In genomic region chr15:78370013-78370412, GRCh38 we compare ENCODE assay signal across 33 cellular contexts. TPM values are rescaled to one million over a fixed set of nuclear protein-coding genes. Genes with fewer than 3 reads are reported as not detected.
"Had no signal": no experiment of that assay in that cellular context is flagged by ENCODE, and none has a peak within 500 bp of the region (broad histone marks: within the 10 kb centered on the region; RNA-seq: fewer than 3 reads in every experiment).

No MANE protein-coding gene starts in this region.

- H3K4me1 Mint-ChIP-seq: activated B cell treated with CpG ODN at 0.5 μM for 24 hours; central memory CD8-positive, alpha-beta T cell had no signal

- H3K4me1 ChIP-seq: gastroesophageal sphincter had no signal

- H3K36me3 Mint-ChIP-seq: activated CD8-positive, alpha-beta memory T cell treated with anti-CD3 and anti-CD28 coated beads, Interleukin-2, amount 10 ng/mL, durations not matched to agents 7 days and 5 days; activated naive CD4-positive, alpha-beta T cell treated with anti-CD3 and anti-CD28 coated beads, Interleukin-2, amount 10 ng/mL, durations not matched to agents 7 days and 5 days; activated naive CD4-positive, alpha-beta T cell treated with anti-CD3 and anti-CD28 coated beads, Interleukin-2, amount 50 U/mL, for 72 hours; activated naive CD8-positive, alpha-beta T cell treated with anti-CD3 and anti-CD28 coated beads, Interleukin-2, amount 10 ng/mL, durations not matched to agents 7 days and 5 days had no signal

- H3K27ac Mint-ChIP-seq: activated B cell treated with CpG ODN at 0.5 μM for 24 hours; activated CD8-positive, alpha-beta memory T cell treated with anti-CD3 and anti-CD28 coated beads, Interleukin-2, amount 10 ng/mL, durations not matched to agents 7 days and 5 days; activated CD8-positive, alpha-beta T cell treated with anti-CD3 and anti-CD28 coated beads for 36 hours; activated naive CD4-positive, alpha-beta T cell treated with anti-CD3 and anti-CD28 coated beads, Interleukin-2, amount 10 ng/mL, durations not matched to agents 7 days and 5 days; activated naive CD4-positive, alpha-beta T cell treated with anti-CD3 and anti-CD28 coated beads, Interleukin-2, amount 50 U/mL, for 72 hours; activated naive CD8-positive, alpha-beta T cell treated with anti-CD3 and anti-CD28 coated beads, Interleukin-2, amount 10 ng/mL, durations not matched to agents 7 days and 5 days; activated T-cell treated with anti-CD3 and anti-CD28 coated beads, Interleukin-2, amount 50 U/mL, for 24 hours; activated T-cell treated with anti-CD3 and anti-CD28 coated beads, Interleukin-2, amount 50 U/mL, for 72 hours; effector memory CD8-positive, alpha-beta T cell had no signal

- H3K36me3 ChIP-seq: brain microvascular endothelial cell, esophagus squamous epithelium, gastroesophageal sphincter, heart right ventricle had no signal

- DNase-seq: activated B cell treated with CpG ODN at 0.5 μM for 24 hours; activated CD4-positive, alpha-beta T cell treated with anti-CD3 and anti-CD28 coated beads for 48 hours; activated CD4-positive, alpha-beta T cell treated with anti-CD3 and anti-CD28 coated beads, Interleukin-2, amount 50 U/mL, for 1 hour; activated CD4-positive, alpha-beta T cell treated with anti-CD3 and anti-CD28 coated beads, Interleukin-2, amount 50 U/mL, for 48 hours; activated CD8-positive, alpha-beta memory T cell treated with anti-CD3 and anti-CD28 coated beads, Interleukin-2, amount 10 ng/mL, durations not matched to agents 7 days and 5 days; activated CD8-positive, alpha-beta memory T cell treated with anti-CD3 and anti-CD28 coated beads, Interleukin-2, amount 50 U/mL, for 4 hours; activated CD8-positive, alpha-beta T cell treated with anti-CD3 and anti-CD28 coated beads for 36 hours; activated gamma-delta T cell; activated naive CD4-positive, alpha-beta T cell; activated naive CD4-positive, alpha-beta T cell treated with anti-CD3 and anti-CD28 coated beads, Interleukin-2, amount 10 ng/mL, durations not matched to agents 7 days and 5 days; activated naive CD8-positive, alpha-beta T cell treated with anti-CD3 and anti-CD28 coated beads, Interleukin-2, amount 10 ng/mL, durations not matched to agents 7 days and 5 days; activated T-cell treated with anti-CD3 and anti-CD28 coated beads, Interleukin-2, amount 50 U/mL, for 24 hours; activated T-cell treated with anti-CD3 and anti-CD28 coated beads, Interleukin-2, amount 50 U/mL, for 72 hours; brain microvascular endothelial cell; cortex of kidney; dermis blood vessel endothelial cell; effector CD4-positive, alpha-beta T cell; effector memory CD8-positive, alpha-beta T cell; esophagus squamous epithelium; foreskin melanocyte; heart right ventricle; T-helper 1 cell; T-helper 2 cell had no signal

- H3K27ac ChIP-seq: brain microvascular endothelial cell, esophagus squamous epithelium, gastroesophageal sphincter had no signal

- H3K4me3 Mint-ChIP-seq: activated B cell treated with CpG ODN at 0.5 μM for 24 hours; activated CD8-positive, alpha-beta memory T cell treated with anti-CD3 and anti-CD28 coated beads, Interleukin-2, amount 10 ng/mL, durations not matched to agents 7 days and 5 days; activated CD8-positive, alpha-beta T cell treated with anti-CD3 and anti-CD28 coated beads for 36 hours; activated naive CD4-positive, alpha-beta T cell treated with anti-CD3 and anti-CD28 coated beads, Interleukin-2, amount 10 ng/mL, durations not matched to agents 7 days and 5 days; activated naive CD8-positive, alpha-beta T cell treated with anti-CD3 and anti-CD28 coated beads, Interleukin-2, amount 10 ng/mL, durations not matched to agents 7 days and 5 days; activated T-cell treated with anti-CD3 and anti-CD28 coated beads, Interleukin-2, amount 50 U/mL, for 24 hours; activated T-cell treated with anti-CD3 and anti-CD28 coated beads, Interleukin-2, amount 50 U/mL, for 72 hours; central memory CD8-positive, alpha-beta T cell; effector memory CD8-positive, alpha-beta T cell had no signal

- ATAC-seq: activated CD4-positive, CD25-positive, alpha-beta regulatory T cell treated with anti-CD3 and anti-CD28 coated beads, Interleukin-2, amount 50 U/mL, for 24 hours; activated CD8-positive, alpha-beta memory T cell treated with anti-CD3 and anti-CD28 coated beads, Interleukin-2, amount 10 ng/mL, durations not matched to agents 7 days and 5 days; activated CD8-positive, alpha-beta T cell treated with anti-CD3 and anti-CD28 coated beads for 36 hours; activated naive CD4-positive, alpha-beta T cell treated with anti-CD3 and anti-CD28 coated beads, Interleukin-2, amount 50 U/mL, for 72 hours; activated T-cell treated with anti-CD3 and anti-CD28 coated beads, Interleukin-2, amount 50 U/mL, for 72 hours; effector memory CD8-positive, alpha-beta T cell; gastroesophageal sphincter had no signal

- H3K27me3 ChIP-seq: heart right ventricle had no signal

- H3K4me3 ChIP-seq: esophagus squamous epithelium, gastroesophageal sphincter, heart right ventricle had no signal

- H3K27me3 Mint-ChIP-seq: activated CD8-positive, alpha-beta T cell treated with anti-CD3 and anti-CD28 coated beads for 36 hours had no signal

- H3K9me3 Mint-ChIP-seq: activated B cell treated with CpG ODN at 0.5 μM for 24 hours; activated CD8-positive, alpha-beta T cell treated with anti-CD3 and anti-CD28 coated beads for 36 hours; activated naive CD4-positive, alpha-beta T cell treated with anti-CD3 and anti-CD28 coated beads, Interleukin-2, amount 10 ng/mL, durations not matched to agents 7 days and 5 days; activated naive CD4-positive, alpha-beta T cell treated with anti-CD3 and anti-CD28 coated beads, Interleukin-2, amount 50 U/mL, for 72 hours; activated naive CD8-positive, alpha-beta T cell treated with anti-CD3 and anti-CD28 coated beads, Interleukin-2, amount 10 ng/mL, durations not matched to agents 7 days and 5 days; activated T-cell treated with anti-CD3 and anti-CD28 coated beads, Interleukin-2, amount 50 U/mL, for 24 hours; activated T-cell treated with anti-CD3 and anti-CD28 coated beads, Interleukin-2, amount 50 U/mL, for 72 hours; central memory CD8-positive, alpha-beta T cell; effector memory CD8-positive, alpha-beta T cell had no signal

- H3K9me3 ChIP-seq: esophagus squamous epithelium, gastroesophageal sphincter, heart right ventricle had no signal

RNA-seq across cellular contexts. Expression of gene CRABP1, which starts 29.9 kb away (rescaled TPM):
- total RNA-seq: activated B cell treated with CpG ODN at 0.5 μM for 24 hours; activated CD8-positive, alpha-beta memory T cell treated with anti-CD3 and anti-CD28 coated beads for 36 hours; activated CD8-positive, alpha-beta memory T cell treated with anti-CD3 and anti-CD28 coated beads, Interleukin-2, amount 10 ng/mL, durations not matched to agents 7 days and 5 days; activated naive CD8-positive, alpha-beta T cell treated with anti-CD3 and anti-CD28 coated beads, Interleukin-2, amount 10 ng/mL, durations not matched to agents 7 days and 5 days; bronchial epithelial cell; cardiac septum; dermis blood vessel endothelial cell; esophagus squamous epithelium; fibroblast of lung; fibroblast of villous mesenchyme; glomerular endothelial cell; heart right ventricle had no signal
